Comparison of ENCODE assay signal across 7 cellular contexts in the genomic region with DNA sequence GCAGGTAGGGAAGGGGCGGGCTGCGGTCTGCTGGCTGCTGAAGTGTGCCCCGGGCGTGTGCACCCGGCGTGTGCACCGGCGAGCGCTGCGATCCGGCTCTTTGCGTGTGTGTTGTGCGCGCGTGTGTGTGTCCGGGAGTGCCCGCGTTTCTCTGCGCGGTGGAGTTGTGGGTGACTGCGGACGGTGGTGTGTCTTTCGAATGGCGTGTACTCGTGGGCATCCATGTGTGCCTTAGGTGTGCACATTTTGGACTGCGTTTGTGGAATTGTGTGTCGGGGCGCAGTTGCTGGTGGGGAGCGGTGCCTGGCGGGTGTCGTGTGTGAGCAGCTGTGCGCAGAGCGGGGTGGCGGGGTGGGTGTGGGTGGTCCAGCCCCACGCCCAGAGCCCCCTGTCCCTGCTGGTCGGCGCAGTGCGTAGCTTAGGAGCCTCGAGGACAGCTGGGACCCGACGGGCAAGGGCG. TPM values are rescaled to one million over a fixed set of nuclear protein-coding genes. Genes with fewer than 3 reads are reported as not detected.
DNase-seq lines count a peak whose midpoint lies in the region; ATAC-seq and TF ChIP-seq lines count a peak whose summit lies in the region.

No MANE protein-coding gene starts in this region.

- TF ChIP-seq CTCF in cardiac muscle cell (IDR thresholded peaks at IDR 0.05; ENCODE audit: low read depth, low read length), result no peak
- TF ChIP-seq CTCF in gastrocnemius medialis (IDR thresholded peaks at IDR 0.05 in 4 of 5, conservative IDR thresholded peaks at IDR 0.05 in 1 of 5), result no peak

- peak; percentile 69 for DNase-seq in activated CD8-positive, alpha-beta memory T cell treated with anti-CD3 and anti-CD28 coated beads, Interleukin-2, amount 50 U/mL, for 48 hours
- DNase-seq in cardiac muscle cell (ENCODE audit: low read depth in 1 of 2, low spot score in 1 of 2) (no peak), gastrocnemius medialis (no peak), NCI-H187 treated with DMSO at 0.1 percent for 48 hours (lab: John Stamatoyannopoulos, UW) (no peak)

- peaks cover 42% of the 10 kb centered on the region for H3K27me3 ChIP-seq in cardiac muscle cell
- no peaks in the 10 kb centered on the region for H3K27me3 ChIP-seq in gastrocnemius medialis

- TF ChIP-seq POLR2A in gastrocnemius medialis (IDR thresholded peaks at IDR 0.05), result no peak

- H3K4me1 ChIP-seq in cardiac muscle cell (ENCODE audit: low read depth) (no peaks in the 10 kb centered on the region), gastrocnemius medialis (peaks cover 18 to 22% of the 10 kb centered on the region in 2 donors)

- no peak overlapping the region for H3K27ac ChIP-seq in cardiac muscle cell
- H3K27ac ChIP-seq in gastrocnemius medialis, result peak overlapping the region; percentile 60 to 79 (median 75)

- in situ Hi-C loops in gastrocnemius medialis (cut with MboI; ENCODE audit: low sequenced_read_pairs in 4 of 4), result no loop called here

- no peaks in the 10 kb centered on the region for H3K36me3 ChIP-seq in cardiac muscle cell
- no peaks in the 10 kb centered on the region for H3K36me3 ChIP-seq in gastrocnemius medialis

- intact Hi-C loops in gastrocnemius medialis (cut with DNase I; ENCODE audit: low total_unique reads), result loop anchor here (2.0 to 5.0 kb wide), 2 partner anchors 102 to 181 kb away; a partner anchor contains a TSS

- H3K9me3 ChIP-seq in cardiac muscle cell (ENCODE audit: low read depth), result no peaks in the 10 kb centered on the region
- no peaks in the 10 kb centered on the region for H3K9me3 ChIP-seq in gastrocnemius medialis

- ATAC-seq in GM19438 (IDR thresholded peaks at IDR 0.05; ENCODE audit: low read depth, unreplicated experiment) (peak; percentile 7), HG03342 (IDR thresholded peaks at IDR 0.05; ENCODE audit: unreplicated experiment) (peak; percentile 11), gastrocnemius medialis (peak; percentile 20 to 22), GM19467 (IDR thresholded peaks at IDR 0.05; ENCODE audit: unreplicated experiment) (no peak)

- H3K4me3 ChIP-seq in cardiac muscle cell (peak overlapping the region; percentile 79), gastrocnemius medialis (peak overlapping the region; percentile 63 to 86 (median 78))

RNA-seq across cellular contexts. Expression of a gene that starts 0.5 kb away (rescaled TPM):
- total RNA-seq in cardiac muscle cell, result 25.5 and 26.1 TPM in 2 replicates
- 13.4 and 14.5 TPM in 2 replicates for polyA plus RNA-seq in cardiac muscle cell
- 10 to 100 TPM; 29.0 to 45.5 (median 34.5) TPM for total RNA-seq in gastrocnemius medialis
